ENCODE assay signal across 11 cellular contexts in the genomic region with DNA sequence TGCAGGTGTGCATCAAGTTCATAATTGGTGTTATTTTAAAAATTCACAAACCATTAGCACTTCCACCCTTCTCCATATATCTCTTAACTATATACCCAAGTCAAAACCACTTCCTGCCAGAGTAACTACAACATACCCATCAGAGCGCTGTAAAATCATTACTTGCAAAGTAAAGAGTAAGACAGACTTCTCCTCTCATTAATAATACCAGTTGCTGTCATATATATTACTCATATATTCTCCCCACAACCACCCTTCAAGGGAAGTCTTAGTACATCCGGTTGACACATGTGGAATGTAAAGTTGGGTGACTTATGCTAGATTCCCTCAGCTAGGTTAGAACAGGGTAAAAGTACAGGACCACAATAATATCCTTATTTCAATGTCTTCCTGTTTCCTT. TPM values are rescaled to one million over a fixed set of nuclear protein-coding genes. Genes with fewer than 3 reads are reported as not detected.
DNase-seq lines count a peak whose midpoint lies in the region; ATAC-seq lines count a peak whose summit lies in the region.
"Had no signal": no experiment of that assay in that cellular context is flagged by ENCODE, and none has a peak within 500 bp of the region (broad histone marks: within the 10 kb centered on the region; RNA-seq: fewer than 3 reads in every experiment).

No MANE protein-coding gene starts in this region.

- H4K12ac ChIP-seq in trophoblast cell (ENCODE audit: low read depth, low read length), result no peak overlapping the region

- H3K36me3 ChIP-seq in BLaER1 treated with 17β-estradiol and CSF1 and Interleukin-3, amounts not matched to agents 10 nM and 100 nM, result no peaks in the 10 kb centered on the region
- no peaks in the 10 kb centered on the region for H3K36me3 ChIP-seq in trophoblast cell (ENCODE audit: control insufficient read depth in 1 of 2, insufficient read depth in 2 of 2, low read length in 2 of 2)
- H3K36me3 ChIP-seq: prostate gland, thyroid gland had no signal

- H3K9me3 ChIP-seq in BLaER1 treated with 17β-estradiol and CSF1 and Interleukin-3, amounts not matched to agents 10 nM and 100 nM (replicated peaks in 1 of 11), result peaks cover 0 to 12% (median 3%) of the 10 kb centered on the region in 11 experiments; a peak in 7 of 22 replicates
- no peaks in the 10 kb centered on the region for H3K9me3 ChIP-seq in trophoblast cell (ENCODE audit: insufficient read depth, low read depth, low read length)
- H3K9me3 ChIP-seq: prostate gland, thyroid gland had no signal

- DNase-seq in hypothalamus (lab: John Stamatoyannopoulos, UW) (no peak), trophoblast cell (no peak), NCI-H2107 treated with DMSO at 0.1 percent for 48 hours (lab: John Stamatoyannopoulos, UW; ENCODE audit: unreplicated experiment) (no peak)
- DNase-seq: thyroid gland had no signal

- H2BK120ac ChIP-seq in trophoblast cell (ENCODE audit: insufficient read depth, low read length, poor library complexity), result no peak overlapping the region

- peak overlapping the region in 1 of 11 experiments; percentile 13; a peak in 1 of 22 replicates for H3K27ac ChIP-seq in BLaER1 treated with 17β-estradiol and CSF1 and Interleukin-3, amounts not matched to agents 10 nM and 100 nM
- H3K27ac ChIP-seq in trophoblast cell (ENCODE audit: low read depth, low read length), result no peak overlapping the region
- H3K27ac ChIP-seq: prostate gland, thyroid gland, VCaP had no signal

- no peak overlapping the region for H2BK12ac ChIP-seq in trophoblast cell (ENCODE audit: low read length)

- H2AK5ac ChIP-seq in trophoblast cell (ENCODE audit: low read length), result no peak overlapping the region

- H3K4ac ChIP-seq in trophoblast cell (ENCODE audit: low read depth, low read length), result no peak overlapping the region

- H3K79me2 ChIP-seq in trophoblast cell (ENCODE audit: control insufficient read depth, insufficient read depth, low read length, poor library complexity), result no peaks in the 10 kb centered on the region

- H3K27me3 ChIP-seq in BLaER1 treated with 17β-estradiol and CSF1 and Interleukin-3, amounts not matched to agents 10 nM and 100 nM, result peaks cover 0 to 3% (median 0%) of the 10 kb centered on the region in 11 experiments; a peak in 2 of 22 replicates
- H3K27me3 ChIP-seq in trophoblast cell (ENCODE audit: insufficient read depth, low read length), result no peaks in the 10 kb centered on the region
- H3K27me3 ChIP-seq: thyroid gland had no signal

- ATAC-seq in GM21367 (IDR thresholded peaks at IDR 0.05; ENCODE audit: unreplicated experiment) (peak; percentile 33), HG03469 (IDR thresholded peaks at IDR 0.05; ENCODE audit: unreplicated experiment) (peak; percentile 55), GM19023 (IDR thresholded peaks at IDR 0.05; ENCODE audit: unreplicated experiment) (no peak)

- H3K23ac ChIP-seq in trophoblast cell (ENCODE audit: low read length), result no peak overlapping the region

- H3K18ac ChIP-seq in trophoblast cell (ENCODE audit: low read length), result no peak overlapping the region

- peak overlapping the region; percentile 25 for H3K27ac Mint-ChIP-seq in activated naive CD8-positive, alpha-beta T cell

- H3K27me3 Mint-ChIP-seq in activated naive CD8-positive, alpha-beta T cell, result no peaks in the 10 kb centered on the region

- H3K4me2 ChIP-seq in BLaER1 treated with 17β-estradiol and CSF1 and Interleukin-3, amounts not matched to agents 10 nM and 100 nM, result peak overlapping the region; percentile 10 to 63 (median 43); a peak in 21 of 22 replicates
- no peak overlapping the region for H3K4me2 ChIP-seq in trophoblast cell (ENCODE audit: low read length)

- no peaks in the 10 kb centered on the region for H4K20me1 ChIP-seq in BLaER1 treated with 17β-estradiol and CSF1 and Interleukin-3, amounts not matched to agents 10 nM and 100 nM

- peak overlapping the region; percentile 27 for H3K4me3 Mint-ChIP-seq in activated naive CD8-positive, alpha-beta T cell

- no peak overlapping the region for H2BK5ac ChIP-seq in trophoblast cell (ENCODE audit: low read depth, low read length, poor library complexity)

- H3K9ac ChIP-seq in BLaER1 treated with 17β-estradiol and CSF1 and Interleukin-3, amounts not matched to agents 10 nM and 100 nM, result no peak overlapping the region
- no peak overlapping the region for H3K9ac ChIP-seq in trophoblast cell (ENCODE audit: low read length)

- H3K36me3 Mint-ChIP-seq in activated naive CD8-positive, alpha-beta T cell, result no peaks in the 10 kb centered on the region

- H3K14ac ChIP-seq in trophoblast cell (ENCODE audit: low read length), result no peak overlapping the region

- peaks cover 35% of the 10 kb centered on the region for H3K4me1 Mint-ChIP-seq in activated naive CD8-positive, alpha-beta T cell (ENCODE audit: low read depth)

- H3K9me3 Mint-ChIP-seq in activated naive CD8-positive, alpha-beta T cell (ENCODE audit: low read depth), result no peaks in the 10 kb centered on the region

- no peak overlapping the region for H2AFZ ChIP-seq in trophoblast cell (ENCODE audit: insufficient read depth, low read length, poor library complexity)

- H3K4me1 ChIP-seq in BLaER1 treated with 17β-estradiol and CSF1 and Interleukin-3, amounts not matched to agents 10 nM and 100 nM, result peaks cover 13 to 36% (median 25%) of the 10 kb centered on the region in 10 experiments; a peak in 19 of 20 replicates
- no peaks in the 10 kb centered on the region for H3K4me1 ChIP-seq in trophoblast cell (ENCODE audit: control insufficient read depth in 1 of 2, insufficient read depth in 2 of 2, low read length in 2 of 2)
- H3K4me1 ChIP-seq: prostate gland had no signal

- H3K4me3 ChIP-seq in BLaER1 treated with 17β-estradiol and CSF1 and Interleukin-3, amounts not matched to agents 10 nM and 100 nM, result no peak overlapping the region
- H3K4me3 ChIP-seq in trophoblast cell (ENCODE audit: low read depth, low read length), result no peak overlapping the region
- H3K4me3 ChIP-seq: prostate gland, thyroid gland had no signal

- H3K79me1 ChIP-seq in trophoblast cell (ENCODE audit: low read length), result peaks cover under 1% of the 10 kb centered on the region

- H4K8ac ChIP-seq in trophoblast cell (ENCODE audit: low read depth, low read length), result no peak overlapping the region

- H4K91ac ChIP-seq in trophoblast cell (ENCODE audit: low read depth, low read length), result no peak overlapping the region

- whole genome bisulfite sequencing in trophoblast cell (ENCODE audit: extremely low coverage, insufficient coverage, insufficient read length), result no CpG with 5 or more reads among the region's 2 CpGs

RNA-seq across cellular contexts. Expression of a gene that starts 5.6 kb away (rescaled TPM):
- 0.29 TPM in 1 of 2 replicates, not detected in the other for polyA plus RNA-seq in trophoblast cell (2013)

RNA-seq across cellular contexts. Expression of a gene that starts 10.1 kb away (rescaled TPM):
- polyA plus RNA-seq in trophoblast cell (2013), result 0.44 and 0.49 TPM in 2 replicates

RNA-seq across cellular contexts. Expression of a gene that starts 13.9 kb away (rescaled TPM):
- 12.6 TPM in 2 replicates for polyA plus RNA-seq in trophoblast cell (2013)

RNA-seq across cellular contexts. Expression of a gene that starts 53.4 kb away (rescaled TPM):
- 0.03 TPM in 2 replicates for polyA plus RNA-seq in trophoblast cell (2013)

RNA-seq across cellular contexts. Expression of a gene that starts 53.4 kb away (rescaled TPM):
- polyA plus RNA-seq in trophoblast cell (2013), result 0.37 and 0.49 TPM in 2 replicates
